In genomic region chr11:63837027-63837688, GRCh38 we compare ENCODE assay signal across 1 cellular context.
A peak's percentile ranks its signal among the peaks of the same experiment; 100 is the strongest.
TF ChIP-seq lines count a peak whose summit lies in the region.

No MANE protein-coding gene starts in this region.

TF ChIP-seq in K562, 482 proteins besides CTCF, POLR2A, EP300 and RAD21 (continued from another document and continues in another):
- no peak for TF ChIP-seq POU5F1 (IDR thresholded peaks at IDR 0.05; ENCODE audit: borderline replicate concordance, low read depth, low read length, partially characterized antibody)
- TF ChIP-seq SP2 (IDR thresholded peaks at IDR 0.05; ENCODE audit: extremely low read depth, low read depth, low read length, poor library complexity, severe bottlenecking), result no peak
- no peak for TF ChIP-seq DNMT1 (IDR thresholded peaks at IDR 0.05)
- TF ChIP-seq TRIM25 (IDR thresholded peaks at IDR 0.05; ENCODE audit: borderline replicate concordance), result no peak
- no peak for TF ChIP-seq HOXB6 (CRISPR knock-in tag; IDR thresholded peaks at IDR 0.05; ENCODE audit: borderline replicate concordance)
- TF ChIP-seq TOE1 (IDR thresholded peaks at IDR 0.05; ENCODE audit: borderline replicate concordance), result no peak
- TF ChIP-seq TOE1 (CRISPR knock-in tag; IDR thresholded peaks at IDR 0.05; ENCODE audit: borderline replicate concordance, low read depth), result peak; percentile 92; the same call in 1 of the 2 replicates
- TF ChIP-seq TAF1 (IDR thresholded peaks at IDR 0.05; ENCODE audit: control insufficient read depth, extremely low read depth, insufficient read depth, low read length, severe bottlenecking), result no peak
- 0 out of 4 replicates have a peak, but pooled peaks of 1 of the 2 experiments have one; percentile 43 for TF ChIP-seq MLLT1 (IDR thresholded peaks at IDR 0.05)
- TF ChIP-seq RBBP5 (IDR thresholded peaks at IDR 0.05; ENCODE audit: borderline replicate concordance, insufficient read depth, low read length, poor library complexity, severe bottlenecking), result no peak
- 0 out of 2 replicates have a peak, but pooled peaks have one; percentile 60 for TF ChIP-seq MIER1 (IDR thresholded peaks at IDR 0.05; ENCODE audit: low read depth)
- TF ChIP-seq TGIF2 (CRISPR knock-in tag; IDR thresholded peaks at IDR 0.05), result no peak
- no peak for TF ChIP-seq MXD1 (CRISPR knock-in tag; IDR thresholded peaks at IDR 0.05; ENCODE audit: borderline replicate concordance, poor library complexity, severe bottlenecking)
- no peak for TF ChIP-seq NRF1 (conservative IDR thresholded peaks at IDR 0.05 in 1 of 2, IDR thresholded peaks at IDR 0.05 in 1 of 2)
- TF ChIP-seq CBX2 (IDR thresholded peaks at IDR 0.05; ENCODE audit: insufficient read depth, low read length, poor library complexity, severe bottlenecking), result no peak
- TF ChIP-seq TSHZ1 (CRISPR knock-in tag; IDR thresholded peaks at IDR 0.05), result no peak
- no peak for TF ChIP-seq ATF6 (CRISPR knock-in tag; IDR thresholded peaks at IDR 0.05)
- no peak; the same call in 1 of the 2 replicates for TF ChIP-seq TEAD4 (IDR thresholded peaks at IDR 0.05; ENCODE audit: low read length)
- TF ChIP-seq TEAD4 (CRISPR knock-in tag; IDR thresholded peaks at IDR 0.05; ENCODE audit: borderline replicate concordance), result no peak
- no peak for TF ChIP-seq RNF2 (IDR thresholded peaks at IDR 0.05)
- TF ChIP-seq TFAP4 (CRISPR knock-in tag; IDR thresholded peaks at IDR 0.05; ENCODE audit: borderline replicate concordance), result 0 out of 2 replicates have a peak, but pooled peaks have one; percentile 11
- no peak for TF ChIP-seq DIDO1 (tag; IDR thresholded peaks at IDR 0.05; ENCODE audit: low read depth)
- TF ChIP-seq MEF2A (IDR thresholded peaks at IDR 0.05; ENCODE audit: control insufficient read depth, low read depth, low read length), result no peak
- no peak for TF ChIP-seq MCM2 (IDR thresholded peaks at IDR 0.05; ENCODE audit: low read depth)
- no peak for TF ChIP-seq SMAD4 (CRISPR knock-in tag; conservative IDR thresholded peaks at IDR 0.05)
- peak; percentile 72; the same call in 1 of the 2 replicates for TF ChIP-seq NR2C2 (CRISPR knock-in tag; IDR thresholded peaks at IDR 0.05)
- TF ChIP-seq NR2C2 (tag; IDR thresholded peaks at IDR 0.05), result peak; percentile 66
- no peak for TF ChIP-seq ESRRB (CRISPR knock-in tag; IDR thresholded peaks at IDR 0.05; ENCODE audit: borderline replicate concordance)
- no peak for TF ChIP-seq STAT6 (CRISPR knock-in tag; IDR thresholded peaks at IDR 0.05)
- TF ChIP-seq TCF7 (IDR thresholded peaks at IDR 0.05; ENCODE audit: borderline replicate concordance), result no peak
- TF ChIP-seq NFE2L1 (tag; IDR thresholded peaks at IDR 0.05; ENCODE audit: borderline replicate concordance, low read depth), result no peak
- TF ChIP-seq MAFG (tag; conservative IDR thresholded peaks at IDR 0.05), result no peak
- TF ChIP-seq EHMT2 (IDR thresholded peaks at IDR 0.05), result no peak
- TF ChIP-seq RBFOX2 (IDR thresholded peaks at IDR 0.05; ENCODE audit: low read depth, low read length), result no peak
- TF ChIP-seq PRMT5 (CRISPR knock-in tag; IDR thresholded peaks at IDR 0.05), result no peak
- TF ChIP-seq TBP (optimal IDR thresholded peaks at IDR 0.05; ENCODE audit: low read depth, low read length), result no peak
- TF ChIP-seq HSF4 (CRISPR knock-in tag; IDR thresholded peaks at IDR 0.05; ENCODE audit: borderline replicate concordance), result no peak
- TF ChIP-seq MCM7 (IDR thresholded peaks at IDR 0.05), result no peak
- no peak for TF ChIP-seq ZNF655 (CRISPR knock-in tag; IDR thresholded peaks at IDR 0.05)
- TF ChIP-seq CBX1 (IDR thresholded peaks at IDR 0.05; ENCODE audit: low read depth), result no peak
- TF ChIP-seq LCOR (CRISPR knock-in tag; IDR thresholded peaks at IDR 0.05), result peak; percentile 78; the same call in 1 of the 2 replicates
- TF ChIP-seq RCOR1 (IDR thresholded peaks at IDR 0.05; ENCODE audit: borderline replicate concordance in 1 of 2, low read depth in 2 of 2, low read length in 2 of 2), result 0 out of 4 replicates have a peak, but pooled peaks of 1 of the 2 experiments have one; percentile 9
- TF ChIP-seq ZNF133 (CRISPR knock-in tag; IDR thresholded peaks at IDR 0.05), result no peak
- no peak for TF ChIP-seq E2F6 (IDR thresholded peaks at IDR 0.05; ENCODE audit: borderline replicate concordance in 1 of 2, extremely low read depth in 1 of 2, insufficient read depth in 1 of 2, insufficient read length in 1 of 2, low read depth in 1 of 2, low read length in 1 of 2, poor library complexity in 1 of 2, severe bottlenecking in 1 of 2)
- no peak for TF ChIP-seq CBX5 (IDR thresholded peaks at IDR 0.05; ENCODE audit: borderline replicate concordance, low read depth)
